ENCODE assay signal across 39 cellular contexts in genomic region chr9:113969343-113969742, GRCh38.
"Had no signal": no experiment of that assay in that cellular context is flagged by ENCODE, and none has a peak within 500 bp of the region (broad histone marks: within the 10 kb centered on the region; RNA-seq: fewer than 3 reads in every experiment).

No MANE protein-coding gene starts in this region.

- H3K4me3 ChIP-seq: adrenal gland, body of pancreas, breast epithelium had no signal

- H3K36me3 Mint-ChIP-seq: activated CD8-positive, alpha-beta memory T cell treated with anti-CD3 and anti-CD28 coated beads, Interleukin-2, amount 10 ng/mL, durations not matched to agents 7 days and 5 days; activated naive CD4-positive, alpha-beta T cell treated with anti-CD3 and anti-CD28 coated beads, Interleukin-2, amount 50 U/mL, for 72 hours; activated naive CD8-positive, alpha-beta T cell treated with anti-CD3 and anti-CD28 coated beads for 36 hours had no signal

- H3K27ac ChIP-seq: adrenal gland, body of pancreas, brain microvascular endothelial cell, breast epithelium, VCaP had no signal

- H3K4me1 ChIP-seq: breast epithelium had no signal

- H3K27me3 ChIP-seq: adrenal gland, body of pancreas, brain microvascular endothelial cell, breast epithelium had no signal

- FAIRE-seq: astrocyte, TTC549 had no signal

- H3K9me3 Mint-ChIP-seq: activated CD4-positive, alpha-beta memory T cell treated with anti-CD3 and anti-CD28 coated beads, Interleukin-2, amount 10 ng/mL, durations not matched to agents 7 days and 5 days; activated CD4-positive, alpha-beta T cell treated with anti-CD3 and anti-CD28 coated beads, Interleukin-2, amount 10 ng/mL, durations not matched to agents 7 days and 5 days; activated naive CD4-positive, alpha-beta T cell treated with anti-CD3 and anti-CD28 coated beads for 36 hours; activated naive CD4-positive, alpha-beta T cell treated with anti-CD3 and anti-CD28 coated beads, Interleukin-2, amount 50 U/mL, for 72 hours; activated naive CD8-positive, alpha-beta T cell treated with anti-CD3 and anti-CD28 coated beads for 36 hours; activated T-cell treated with anti-CD3 and anti-CD28 coated beads, Interleukin-2, amount 50 U/mL, for 24 hours; activated T-helper 2 cell treated with anti-CD3 and anti-CD28 coated beads, Interferon-gamma antibody, Interleukin-2, Interleukin-4, amounts not matched to agents 10 μg/mL and 5 μg/mL and 100 μg/mL, durations not matched to agents 14 hours and 24 hours and 36 hours; T-helper 1 cell treated with Interleukin-12 subunit alpha and Interleukin-12 subunit beta and Interleukin-4 antibody, amounts not matched to agents 30 μg/mL and 1 μg/mL, for 36 hours; T-helper 2 cell treated with Interferon-gamma antibody and Interleukin-4, amounts not matched to agents 5 μg/mL and 100 μg/mL, for 36 hours had no signal

- H3K9me3 ChIP-seq: adrenal gland, body of pancreas, breast epithelium had no signal

- H3K4me1 Mint-ChIP-seq: activated CD4-positive, alpha-beta memory T cell treated with anti-CD3 and anti-CD28 coated beads, Interleukin-2, amount 10 ng/mL, durations not matched to agents 7 days and 5 days; activated CD4-positive, alpha-beta T cell treated with anti-CD3 and anti-CD28 coated beads for 36 hours; activated CD4-positive, alpha-beta T cell treated with anti-CD3 and anti-CD28 coated beads, Interleukin-2, amount 10 ng/mL, durations not matched to agents 7 days and 5 days; activated CD8-positive, alpha-beta memory T cell treated with anti-CD3 and anti-CD28 coated beads, Interleukin-2, amount 10 ng/mL, durations not matched to agents 7 days and 5 days; activated naive CD8-positive, alpha-beta T cell treated with anti-CD3 and anti-CD28 coated beads for 36 hours had no signal

- H3K4me3 Mint-ChIP-seq: activated CD4-positive, alpha-beta memory T cell treated with anti-CD3 and anti-CD28 coated beads, Interleukin-2, amount 10 ng/mL, durations not matched to agents 7 days and 5 days; activated CD4-positive, alpha-beta T cell treated with anti-CD3 and anti-CD28 coated beads for 36 hours; activated CD4-positive, alpha-beta T cell treated with anti-CD3 and anti-CD28 coated beads, Interleukin-2, amount 10 ng/mL, durations not matched to agents 7 days and 5 days; activated CD8-positive, alpha-beta memory T cell treated with anti-CD3 and anti-CD28 coated beads, Interleukin-2, amount 10 ng/mL, durations not matched to agents 7 days and 5 days; activated CD8-positive, alpha-beta T cell treated with anti-CD3 and anti-CD28 coated beads, Interleukin-2, amount 10 ng/mL, durations not matched to agents 7 days and 5 days; activated naive CD4-positive, alpha-beta T cell treated with anti-CD3 and anti-CD28 coated beads for 36 hours; activated naive CD8-positive, alpha-beta T cell treated with anti-CD3 and anti-CD28 coated beads for 36 hours; activated T-cell treated with anti-CD3 and anti-CD28 coated beads, Interleukin-2, amount 50 U/mL, for 24 hours; T-helper 1 cell treated with Interleukin-12 subunit alpha and Interleukin-12 subunit beta and Interleukin-4 antibody, amounts not matched to agents 30 μg/mL and 1 μg/mL, for 36 hours; T-helper 2 cell treated with Interferon-gamma antibody and Interleukin-4, amounts not matched to agents 5 μg/mL and 100 μg/mL, for 36 hours had no signal

- H3K27me3 Mint-ChIP-seq: activated CD4-positive, alpha-beta T cell treated with anti-CD3 and anti-CD28 coated beads for 36 hours; activated CD4-positive, alpha-beta T cell treated with anti-CD3 and anti-CD28 coated beads, Interleukin-2, amount 10 ng/mL, durations not matched to agents 7 days and 5 days; activated CD8-positive, alpha-beta memory T cell treated with anti-CD3 and anti-CD28 coated beads, Interleukin-2, amount 10 ng/mL, durations not matched to agents 7 days and 5 days; activated naive CD8-positive, alpha-beta T cell treated with anti-CD3 and anti-CD28 coated beads for 36 hours; activated T-cell treated with anti-CD3 and anti-CD28 coated beads, Interleukin-2, amount 50 U/mL, for 24 hours had no signal

- H3K27ac Mint-ChIP-seq: activated CD4-positive, alpha-beta memory T cell treated with anti-CD3 and anti-CD28 coated beads, Interleukin-2, amount 10 ng/mL, durations not matched to agents 7 days and 5 days; activated CD4-positive, alpha-beta T cell treated with anti-CD3 and anti-CD28 coated beads for 36 hours; activated CD4-positive, alpha-beta T cell treated with anti-CD3 and anti-CD28 coated beads, Interleukin-2, amount 10 ng/mL, durations not matched to agents 7 days and 5 days; activated CD8-positive, alpha-beta memory T cell treated with anti-CD3 and anti-CD28 coated beads, Interleukin-2, amount 10 ng/mL, durations not matched to agents 7 days and 5 days; activated CD8-positive, alpha-beta T cell treated with anti-CD3 and anti-CD28 coated beads, Interleukin-2, amount 10 ng/mL, durations not matched to agents 7 days and 5 days; activated naive CD4-positive, alpha-beta T cell treated with anti-CD3 and anti-CD28 coated beads for 36 hours; activated naive CD4-positive, alpha-beta T cell treated with anti-CD3 and anti-CD28 coated beads, Interleukin-2, amount 50 U/mL, for 72 hours; activated naive CD8-positive, alpha-beta T cell treated with anti-CD3 and anti-CD28 coated beads for 36 hours; activated T-cell treated with anti-CD3 and anti-CD28 coated beads, Interleukin-2, amount 50 U/mL, for 24 hours; activated T-helper 2 cell treated with anti-CD3 and anti-CD28 coated beads, Interferon-gamma antibody, Interleukin-2, Interleukin-4, amounts not matched to agents 10 μg/mL and 5 μg/mL and 100 μg/mL, durations not matched to agents 14 hours and 24 hours and 36 hours; T-helper 1 cell treated with Interleukin-12 subunit alpha and Interleukin-12 subunit beta and Interleukin-4 antibody, amounts not matched to agents 30 μg/mL and 1 μg/mL, for 36 hours; T-helper 2 cell treated with Interferon-gamma antibody and Interleukin-4, amounts not matched to agents 5 μg/mL and 100 μg/mL, for 36 hours had no signal

- ATAC-seq: activated CD4-positive, alpha-beta T cell treated with anti-CD3 and anti-CD28 coated beads for 36 hours; activated CD4-positive, CD25-positive, alpha-beta regulatory T cell treated with anti-CD3 and anti-CD28 coated beads, Interleukin-2, amount 50 U/mL, for 24 hours; activated CD8-positive, alpha-beta memory T cell treated with anti-CD3 and anti-CD28 coated beads, Interleukin-2, amount 10 ng/mL, durations not matched to agents 7 days and 5 days; activated CD8-positive, alpha-beta T cell treated with anti-CD3 and anti-CD28 coated beads, Interleukin-2, amount 10 ng/mL, durations not matched to agents 7 days and 5 days; activated naive CD4-positive, alpha-beta T cell treated with anti-CD3 and anti-CD28 coated beads, Interleukin-2, amount 50 U/mL, for 72 hours; body of pancreas had no signal

- H3K36me3 ChIP-seq: adrenal gland, breast epithelium had no signal

- DNase-seq: activated CD4-positive, alpha-beta memory T cell treated with anti-CD3 and anti-CD28 coated beads, Interleukin-2, amount 10 ng/mL, durations not matched to agents 7 days and 5 days; activated CD4-positive, alpha-beta T cell treated with anti-CD3 and anti-CD28 coated beads for 1 hour; activated CD4-positive, alpha-beta T cell treated with anti-CD3 and anti-CD28 coated beads for 36 hours; activated CD4-positive, alpha-beta T cell treated with anti-CD3 and anti-CD28 coated beads for 48 hours; activated CD4-positive, alpha-beta T cell treated with anti-CD3 and anti-CD28 coated beads, Interleukin-2, amount 10 ng/mL, durations not matched to agents 7 days and 5 days; activated CD4-positive, alpha-beta T cell treated with anti-CD3 and anti-CD28 coated beads, Interleukin-2, amount 50 U/mL, for 48 hours; activated CD4-positive, CD25-positive, alpha-beta regulatory T cell; activated CD8-positive, alpha-beta memory T cell treated with anti-CD3 and anti-CD28 coated beads for 24 hours; activated CD8-positive, alpha-beta memory T cell treated with anti-CD3 and anti-CD28 coated beads, Interleukin-2, amount 10 ng/mL, durations not matched to agents 7 days and 5 days; activated CD8-positive, alpha-beta memory T cell treated with anti-CD3 and anti-CD28 coated beads, Interleukin-2, amount 50 U/mL, for 48 hours; activated CD8-positive, alpha-beta T cell treated with anti-CD3 and anti-CD28 coated beads, Interleukin-2, amount 10 ng/mL, durations not matched to agents 7 days and 5 days; activated effector memory CD4-positive, alpha-beta T cell treated with anti-CD3 and anti-CD28 coated beads, Interleukin-2, amount 50 U/mL, for 16 hours; activated gamma-delta T cell treated with Interleukin-2 at 50 U/mL for 16 hours; activated naive CD4-positive, alpha-beta T cell; activated naive CD4-positive, alpha-beta T cell treated with anti-CD3 and anti-CD28 coated beads for 36 hours; activated naive CD4-positive, alpha-beta T cell treated with anti-CD3 and anti-CD28 coated beads, Interleukin-2, amount 50 U/mL, for 16 hours; activated naive CD8-positive, alpha-beta T cell treated with anti-CD3 and anti-CD28 coated beads for 36 hours; activated T-cell treated with anti-CD3 and anti-CD28 coated beads, Interleukin-2, amount 50 U/mL, for 24 hours; activated T-cell treated with anti-CD3 and anti-CD28 coated beads, Interleukin-2, amount 50 U/mL, for 48 hours; adrenal gland; amniotic stem cell; aorta; body of pancreas; brain microvascular endothelial cell; central memory CD4-positive, alpha-beta T cell; cerebellar nuclear complex; SW 1271; T-helper 1 cell; T-helper 2 cell; T-helper 9 cell had no signal
